In the genomic region with DNA sequence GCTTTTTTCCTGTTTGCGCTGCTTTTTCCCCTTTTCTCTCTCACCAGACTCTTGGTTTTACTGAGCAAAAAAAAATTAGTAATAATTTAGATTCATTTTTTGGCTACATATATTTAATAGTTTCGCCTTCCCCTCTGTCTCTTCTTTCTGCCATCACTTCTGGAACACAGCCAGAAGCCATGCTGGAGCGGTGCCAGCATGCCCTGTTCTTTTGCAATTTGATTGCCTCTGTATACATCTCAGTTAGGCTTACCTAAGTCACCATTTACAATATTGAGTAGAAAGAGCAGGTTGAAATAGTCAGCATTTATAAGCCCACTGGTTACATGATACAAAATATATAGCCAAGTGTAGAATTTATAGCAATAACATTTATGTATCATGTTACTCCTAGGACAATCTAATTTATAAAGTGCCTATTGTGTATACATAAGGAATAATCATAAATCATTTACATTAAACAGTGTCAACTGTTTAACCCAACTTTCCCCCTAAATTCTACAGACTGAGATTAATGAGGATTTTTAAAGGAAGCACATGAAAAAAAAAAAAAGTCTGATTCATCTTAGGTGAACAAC, we compare ENCODE assay signal across 3 cellular contexts.
TF ChIP-seq lines count a peak whose summit lies in the region.

No MANE protein-coding gene starts in this region.

TF ChIP-seq in SK-N-SH, 30 proteins besides CTCF, POLR2A, EP300 and RAD21 (continued from another document):
- TF ChIP-seq TEAD4 (IDR thresholded peaks at IDR 0.05; ENCODE audit: borderline replicate concordance, insufficient read depth): no peak
- TF ChIP-seq, protein P1, sequence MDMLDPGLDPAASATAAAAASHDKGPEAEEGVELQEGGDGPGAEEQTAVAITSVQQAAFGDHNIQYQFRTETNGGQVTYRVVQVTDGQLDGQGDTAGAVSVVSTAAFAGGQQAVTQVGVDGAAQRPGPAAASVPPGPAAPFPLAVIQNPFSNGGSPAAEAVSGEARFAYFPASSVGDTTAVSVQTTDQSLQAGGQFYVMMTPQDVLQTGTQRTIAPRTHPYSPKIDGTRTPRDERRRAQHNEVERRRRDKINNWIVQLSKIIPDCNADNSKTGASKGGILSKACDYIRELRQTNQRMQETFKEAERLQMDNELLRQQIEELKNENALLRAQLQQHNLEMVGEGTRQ (IDR thresholded peaks at IDR 0.05; ENCODE audit: borderline replicate concordance, low read depth, low read length): no peak
- no peak for TF ChIP-seq GATA2 (CRISPR knock-in tag; IDR thresholded peaks at IDR 0.05)
- TF ChIP-seq TCF12 (IDR thresholded peaks at IDR 0.05): no peak
- no peak for TF ChIP-seq SIN3A (IDR thresholded peaks at IDR 0.05; ENCODE audit: borderline replicate concordance, low read depth, low read length)
- TF ChIP-seq, protein P2, sequence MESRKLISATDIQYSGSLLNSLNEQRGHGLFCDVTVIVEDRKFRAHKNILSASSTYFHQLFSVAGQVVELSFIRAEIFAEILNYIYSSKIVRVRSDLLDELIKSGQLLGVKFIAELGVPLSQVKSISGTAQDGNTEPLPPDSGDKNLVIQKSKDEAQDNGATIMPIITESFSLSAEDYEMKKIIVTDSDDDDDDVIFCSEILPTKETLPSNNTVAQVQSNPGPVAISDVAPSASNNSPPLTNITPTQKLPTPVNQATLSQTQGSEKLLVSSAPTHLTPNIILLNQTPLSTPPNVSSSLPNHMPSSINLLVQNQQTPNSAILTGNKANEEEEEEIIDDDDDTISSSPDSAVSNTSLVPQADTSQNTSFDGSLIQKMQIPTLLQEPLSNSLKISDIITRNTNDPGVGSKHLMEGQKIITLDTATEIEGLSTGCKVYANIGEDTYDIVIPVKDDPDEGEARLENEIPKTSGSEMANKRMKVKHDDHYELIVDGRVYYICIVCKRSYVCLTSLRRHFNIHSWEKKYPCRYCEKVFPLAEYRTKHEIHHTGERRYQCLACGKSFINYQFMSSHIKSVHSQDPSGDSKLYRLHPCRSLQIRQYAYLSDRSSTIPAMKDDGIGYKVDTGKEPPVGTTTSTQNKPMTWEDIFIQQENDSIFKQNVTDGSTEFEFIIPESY (IDR thresholded peaks at IDR 0.05; ENCODE audit: borderline replicate concordance, low read depth): no peak
- no peak for TF ChIP-seq RFX5 (IDR thresholded peaks at IDR 0.05; ENCODE audit: low read length)
- peak; percentile 12; the same call in 1 of the 2 replicates for TF ChIP-seq NFIC (IDR thresholded peaks at IDR 0.05; ENCODE audit: borderline replicate concordance)

TF ChIP-seq in SK-N-SH treated with all-trans-retinoic acid at 6 μM for 48 hours, 23 proteins besides CTCF, POLR2A, EP300 and RAD21:
- TF ChIP-seq, protein P3, sequence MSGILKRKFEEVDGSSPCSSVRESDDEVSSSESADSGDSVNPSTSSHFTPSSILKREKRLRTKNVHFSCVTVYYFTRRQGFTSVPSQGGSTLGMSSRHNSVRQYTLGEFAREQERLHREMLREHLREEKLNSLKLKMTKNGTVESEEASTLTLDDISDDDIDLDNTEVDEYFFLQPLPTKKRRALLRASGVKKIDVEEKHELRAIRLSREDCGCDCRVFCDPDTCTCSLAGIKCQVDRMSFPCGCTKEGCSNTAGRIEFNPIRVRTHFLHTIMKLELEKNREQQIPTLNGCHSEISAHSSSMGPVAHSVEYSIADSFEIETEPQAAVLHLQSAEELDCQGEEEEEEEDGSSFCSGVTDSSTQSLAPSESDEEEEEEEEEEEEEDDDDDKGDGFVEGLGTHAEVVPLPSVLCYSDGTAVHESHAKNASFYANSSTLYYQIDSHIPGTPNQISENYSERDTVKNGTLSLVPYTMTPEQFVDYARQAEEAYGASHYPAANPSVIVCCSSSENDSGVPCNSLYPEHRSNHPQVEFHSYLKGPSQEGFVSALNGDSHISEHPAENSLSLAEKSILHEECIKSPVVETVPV (CRISPR knock-in tag; IDR thresholded peaks at IDR 0.05): no peak
- TF ChIP-seq, protein P4, sequence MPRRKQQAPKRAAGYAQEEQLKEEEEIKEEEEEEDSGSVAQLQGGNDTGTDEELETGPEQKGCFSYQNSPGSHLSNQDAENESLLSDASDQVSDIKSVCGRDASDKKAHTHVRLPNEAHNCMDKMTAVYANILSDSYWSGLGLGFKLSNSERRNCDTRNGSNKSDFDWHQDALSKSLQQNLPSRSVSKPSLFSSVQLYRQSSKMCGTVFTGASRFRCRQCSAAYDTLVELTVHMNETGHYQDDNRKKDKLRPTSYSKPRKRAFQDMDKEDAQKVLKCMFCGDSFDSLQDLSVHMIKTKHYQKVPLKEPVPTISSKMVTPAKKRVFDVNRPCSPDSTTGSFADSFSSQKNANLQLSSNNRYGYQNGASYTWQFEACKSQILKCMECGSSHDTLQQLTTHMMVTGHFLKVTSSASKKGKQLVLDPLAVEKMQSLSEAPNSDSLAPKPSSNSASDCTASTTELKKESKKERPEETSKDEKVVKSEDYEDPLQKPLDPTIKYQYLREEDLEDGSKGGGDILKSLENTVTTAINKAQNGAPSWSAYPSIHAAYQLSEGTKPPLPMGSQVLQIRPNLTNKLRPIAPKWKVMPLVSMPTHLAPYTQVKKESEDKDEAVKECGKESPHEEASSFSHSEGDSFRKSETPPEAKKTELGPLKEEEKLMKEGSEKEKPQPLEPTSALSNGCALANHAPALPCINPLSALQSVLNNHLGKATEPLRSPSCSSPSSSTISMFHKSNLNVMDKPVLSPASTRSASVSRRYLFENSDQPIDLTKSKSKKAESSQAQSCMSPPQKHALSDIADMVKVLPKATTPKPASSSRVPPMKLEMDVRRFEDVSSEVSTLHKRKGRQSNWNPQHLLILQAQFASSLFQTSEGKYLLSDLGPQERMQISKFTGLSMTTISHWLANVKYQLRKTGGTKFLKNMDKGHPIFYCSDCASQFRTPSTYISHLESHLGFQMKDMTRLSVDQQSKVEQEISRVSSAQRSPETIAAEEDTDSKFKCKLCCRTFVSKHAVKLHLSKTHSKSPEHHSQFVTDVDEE (CRISPR knock-in tag; IDR thresholded peaks at IDR 0.05): no peak
- TF ChIP-seq BACH2 (CRISPR knock-in tag; IDR thresholded peaks at IDR 0.05; ENCODE audit: borderline replicate concordance) (no peak), SNAI2 (CRISPR knock-in tag; IDR thresholded peaks at IDR 0.05) (no peak), ARNTL (CRISPR knock-in tag; IDR thresholded peaks at IDR 0.05; ENCODE audit: borderline replicate concordance, low read depth) (no peak), OSR1 (CRISPR knock-in tag; IDR thresholded peaks at IDR 0.05) (no peak), TOX (CRISPR knock-in tag; IDR thresholded peaks at IDR 0.05; ENCODE audit: borderline replicate concordance) (no peak), ZNF70 (CRISPR knock-in tag; IDR thresholded peaks at IDR 0.05) (no peak), GLIS3 (CRISPR knock-in tag; IDR thresholded peaks at IDR 0.05) (no peak), ESRRG (CRISPR knock-in tag; IDR thresholded peaks at IDR 0.05) (no peak), CSDC2 (CRISPR knock-in tag; IDR thresholded peaks at IDR 0.05) (no peak), ZFP3 (CRISPR knock-in tag; IDR thresholded peaks at IDR 0.05) (no peak), ISL1 (CRISPR knock-in tag; IDR thresholded peaks at IDR 0.05) (no peak), ZNF565 (CRISPR knock-in tag; conservative IDR thresholded peaks at IDR 0.05; ENCODE audit: low read depth) (no peak)
- TF ChIP-seq, protein P5, sequence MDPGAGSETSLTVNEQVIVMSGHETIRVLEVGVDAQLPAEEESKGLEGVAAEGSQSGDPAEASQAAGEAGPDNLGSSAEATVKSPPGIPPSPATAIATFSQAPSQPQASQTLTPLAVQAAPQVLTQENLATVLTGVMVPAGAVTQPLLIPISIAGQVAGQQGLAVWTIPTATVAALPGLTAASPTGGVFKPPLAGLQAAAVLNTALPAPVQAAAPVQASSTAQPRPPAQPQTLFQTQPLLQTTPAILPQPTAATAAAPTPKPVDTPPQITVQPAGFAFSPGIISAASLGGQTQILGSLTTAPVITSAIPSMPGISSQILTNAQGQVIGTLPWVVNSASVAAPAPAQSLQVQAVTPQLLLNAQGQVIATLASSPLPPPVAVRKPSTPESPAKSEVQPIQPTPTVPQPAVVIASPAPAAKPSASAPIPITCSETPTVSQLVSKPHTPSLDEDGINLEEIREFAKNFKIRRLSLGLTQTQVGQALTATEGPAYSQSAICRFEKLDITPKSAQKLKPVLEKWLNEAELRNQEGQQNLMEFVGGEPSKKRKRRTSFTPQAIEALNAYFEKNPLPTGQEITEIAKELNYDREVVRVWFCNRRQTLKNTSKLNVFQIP (CRISPR knock-in tag; IDR thresholded peaks at IDR 0.05; ENCODE audit: borderline replicate concordance, low read depth): no peak
- TF ChIP-seq, protein P6, sequence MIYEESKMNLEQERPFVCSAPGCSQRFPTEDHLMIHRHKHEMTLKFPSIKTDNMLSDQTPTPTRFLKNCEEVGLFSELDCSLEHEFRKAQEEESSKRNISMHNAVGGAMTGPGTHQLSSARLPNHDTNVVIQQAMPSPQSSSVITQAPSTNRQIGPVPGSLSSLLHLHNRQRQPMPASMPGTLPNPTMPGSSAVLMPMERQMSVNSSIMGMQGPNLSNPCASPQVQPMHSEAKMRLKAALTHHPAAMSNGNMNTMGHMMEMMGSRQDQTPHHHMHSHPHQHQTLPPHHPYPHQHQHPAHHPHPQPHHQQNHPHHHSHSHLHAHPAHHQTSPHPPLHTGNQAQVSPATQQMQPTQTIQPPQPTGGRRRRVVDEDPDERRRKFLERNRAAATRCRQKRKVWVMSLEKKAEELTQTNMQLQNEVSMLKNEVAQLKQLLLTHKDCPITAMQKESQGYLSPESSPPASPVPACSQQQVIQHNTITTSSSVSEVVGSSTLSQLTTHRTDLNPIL (CRISPR knock-in tag; IDR thresholded peaks at IDR 0.05; ENCODE audit: low read depth): no peak
TF ChIP-seq in SK-N-SH treated with all-trans-retinoic acid at 6 μM for 48 hours: peak in this region for 0.

TF ChIP-seq in GM23338, 12 proteins besides CTCF, POLR2A, EP300 and RAD21 (continued from another document):
- TF ChIP-seq, protein P7, sequence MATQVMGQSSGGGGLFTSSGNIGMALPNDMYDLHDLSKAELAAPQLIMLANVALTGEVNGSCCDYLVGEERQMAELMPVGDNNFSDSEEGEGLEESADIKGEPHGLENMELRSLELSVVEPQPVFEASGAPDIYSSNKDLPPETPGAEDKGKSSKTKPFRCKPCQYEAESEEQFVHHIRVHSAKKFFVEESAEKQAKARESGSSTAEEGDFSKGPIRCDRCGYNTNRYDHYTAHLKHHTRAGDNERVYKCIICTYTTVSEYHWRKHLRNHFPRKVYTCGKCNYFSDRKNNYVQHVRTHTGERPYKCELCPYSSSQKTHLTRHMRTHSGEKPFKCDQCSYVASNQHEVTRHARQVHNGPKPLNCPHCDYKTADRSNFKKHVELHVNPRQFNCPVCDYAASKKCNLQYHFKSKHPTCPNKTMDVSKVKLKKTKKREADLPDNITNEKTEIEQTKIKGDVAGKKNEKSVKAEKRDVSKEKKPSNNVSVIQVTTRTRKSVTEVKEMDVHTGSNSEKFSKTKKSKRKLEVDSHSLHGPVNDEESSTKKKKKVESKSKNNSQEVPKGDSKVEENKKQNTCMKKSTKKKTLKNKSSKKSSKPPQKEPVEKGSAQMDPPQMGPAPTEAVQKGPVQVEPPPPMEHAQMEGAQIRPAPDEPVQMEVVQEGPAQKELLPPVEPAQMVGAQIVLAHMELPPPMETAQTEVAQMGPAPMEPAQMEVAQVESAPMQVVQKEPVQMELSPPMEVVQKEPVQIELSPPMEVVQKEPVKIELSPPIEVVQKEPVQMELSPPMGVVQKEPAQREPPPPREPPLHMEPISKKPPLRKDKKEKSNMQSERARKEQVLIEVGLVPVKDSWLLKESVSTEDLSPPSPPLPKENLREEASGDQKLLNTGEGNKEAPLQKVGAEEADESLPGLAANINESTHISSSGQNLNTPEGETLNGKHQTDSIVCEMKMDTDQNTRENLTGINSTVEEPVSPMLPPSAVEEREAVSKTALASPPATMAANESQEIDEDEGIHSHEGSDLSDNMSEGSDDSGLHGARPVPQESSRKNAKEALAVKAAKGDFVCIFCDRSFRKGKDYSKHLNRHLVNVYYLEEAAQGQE (IDR thresholded peaks at IDR 0.05; ENCODE audit: unreplicated experiment): no peak
- TF ChIP-seq EZH2 (IDR thresholded peaks at IDR 0.05; ENCODE audit: low read depth, unreplicated experiment): no peak
